ENCODE assay signal across 24 cellular contexts in the genomic region with DNA sequence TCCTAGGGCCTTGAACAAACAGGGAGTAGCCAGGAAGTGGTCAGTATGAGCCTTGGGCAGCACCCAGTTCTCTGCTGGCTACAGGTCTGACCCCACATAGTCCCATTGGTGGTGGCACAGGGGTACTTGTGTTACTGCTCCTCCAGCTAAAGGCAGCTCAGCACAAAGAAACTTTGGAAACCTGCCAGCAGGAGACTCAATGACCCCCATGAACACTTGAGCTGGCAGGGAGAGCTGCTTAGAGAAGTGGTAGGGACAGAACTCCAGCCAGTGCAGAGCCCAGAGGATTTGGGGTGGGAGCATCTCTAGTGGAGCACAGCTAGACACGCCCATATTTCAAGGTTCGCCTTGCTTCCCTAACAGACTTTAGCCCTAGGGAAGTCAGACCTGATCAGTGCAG. TPM values are rescaled to one million over a fixed set of nuclear protein-coding genes. Genes with fewer than 3 reads are reported as not detected.
"Had no signal": no experiment of that assay in that cellular context is flagged by ENCODE, and none has a peak within 500 bp of the region (broad histone marks: within the 10 kb centered on the region; RNA-seq: fewer than 3 reads in every experiment).

No MANE protein-coding gene starts in this region.

- DNase-seq: activated CD4-positive, alpha-beta T cell treated with anti-CD3 and anti-CD28 coated beads for 4 hours; activated CD4-positive, alpha-beta T cell treated with anti-CD3 and anti-CD28 coated beads, Interleukin-2, amount 50 U/mL, for 48 hours; activated CD8-positive, alpha-beta memory T cell treated with anti-CD3 and anti-CD28 coated beads, Interleukin-2, amount 10 ng/mL, durations not matched to agents 7 days and 5 days; activated effector memory CD4-positive, alpha-beta T cell treated with anti-CD3 and anti-CD28 coated beads, Interleukin-2, amount 50 U/mL, for 16 hours; activated naive CD4-positive, alpha-beta T cell treated with Interleukin-2 at 50 U/mL for 16 hours; activated naive CD8-positive, alpha-beta T cell treated with anti-CD3 and anti-CD28 coated beads, Interleukin-2, amount 50 U/mL, for 24 hours; activated T-cell treated with anti-CD3 and anti-CD28 coated beads, Interleukin-2, amount 50 U/mL, for 4 hours; amniotic stem cell; body of pancreas; central memory CD4-positive, alpha-beta T cell; NCI-H1092 treated with DMSO at 0.1 percent for 48 hours; NCI-H1417 treated with DMSO at 0.1 percent for 48 hours; NCI-H1694; NCI-H2029; NCI-H446; NCI-H524; NCI-H748 treated with DMSO at 0.1 percent for 48 hours; PC-3; SHP77 treated with DMSO at 0.1 percent for 48 hours had no signal

- H3K4me3 ChIP-seq: ascending aorta, body of pancreas had no signal

- H3K4me1 ChIP-seq: ascending aorta, body of pancreas had no signal

- ATAC-seq: activated CD4-positive, CD25-positive, alpha-beta regulatory T cell treated with anti-CD3 and anti-CD28 coated beads, Interleukin-2, amount 50 U/mL, for 24 hours; activated CD8-positive, alpha-beta memory T cell treated with anti-CD3 and anti-CD28 coated beads, Interleukin-2, amount 10 ng/mL, durations not matched to agents 7 days and 5 days; activated naive CD4-positive, alpha-beta T cell treated with anti-CD3 and anti-CD28 coated beads, Interleukin-2, amount 50 U/mL, for 72 hours; activated naive CD8-positive, alpha-beta T cell treated with anti-CD3 and anti-CD28 coated beads, Interleukin-2, amount 50 U/mL, for 24 hours; activated T-cell treated with anti-CD3 and anti-CD28 coated beads, Interleukin-2, amount 50 U/mL, for 4 hours; body of pancreas; PC-3 had no signal

- H3K27me3 ChIP-seq: ascending aorta, body of pancreas had no signal

- H3K9ac ChIP-seq: KMS-11 had no signal

- H3K27ac ChIP-seq: ascending aorta, body of pancreas, KMS-11 had no signal

RNA-seq across cellular contexts. Expression of gene ZNF154, which starts 50.1 kb away (rescaled TPM):
- total RNA-seq: MCF 10A, PC-3 had no signal
